Comparison of ENCODE assay signal across 27 cellular contexts in the genomic region with DNA sequence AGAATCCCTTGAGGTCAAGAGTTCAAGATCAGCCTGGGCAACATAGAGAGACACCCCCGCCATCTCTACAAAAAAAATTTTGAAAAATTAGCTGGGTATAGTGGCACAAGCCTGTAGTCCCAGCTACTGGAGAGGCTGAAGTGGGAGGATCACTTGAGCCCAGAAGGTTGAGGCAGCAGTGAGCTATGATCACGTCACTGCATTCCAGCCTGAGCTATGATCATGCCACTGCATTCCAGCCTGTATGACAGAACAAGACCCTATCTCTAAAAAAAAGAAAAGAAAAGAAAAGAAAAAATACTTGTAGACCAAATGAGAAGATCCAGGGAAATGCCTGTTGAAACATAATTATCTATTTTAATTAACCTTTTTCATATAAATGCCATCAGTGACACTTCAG.
DNase-seq lines count a peak whose midpoint lies in the region; ATAC-seq, FAIRE-seq and TF ChIP-seq lines count a peak whose summit lies in the region.
"Had no signal": no experiment of that assay in that cellular context is flagged by ENCODE, and none has a peak within 500 bp of the region (broad histone marks: within the 10 kb centered on the region; RNA-seq: fewer than 3 reads in every experiment).

No MANE protein-coding gene starts in this region.

- H3K27me3 ChIP-seq in mammary epithelial cell (ENCODE audit: insufficient read depth, low read length) (no peaks in the 10 kb centered on the region), breast epithelium (no peaks in the 10 kb centered on the region), astrocyte (ENCODE audit: insufficient read depth, low read length) (no peaks in the 10 kb centered on the region)
- H3K27me3 ChIP-seq: heart right ventricle, neural progenitor cell had no signal

- H3K9me3 ChIP-seq in mammary epithelial cell (replicated peaks; ENCODE audit: insufficient read depth, low read length) (no peaks in the 10 kb centered on the region), breast epithelium (no peaks in the 10 kb centered on the region), astrocyte (ENCODE audit: insufficient read depth, low read depth, low read length) (no peaks in the 10 kb centered on the region)
- H3K9me3 ChIP-seq: heart right ventricle had no signal

- H3K9ac ChIP-seq in mammary epithelial cell (ENCODE audit: insufficient read depth, low read length), result no peak overlapping the region
- H3K9ac ChIP-seq in astrocyte (ENCODE audit: low read length), result peak overlapping the region; percentile 64
- H3K9ac ChIP-seq: neural progenitor cell had no signal

- ATAC-seq in stimulated activated effector memory CD8-positive, alpha-beta T cell treated with anti-CD3 and anti-CD28 coated beads, Interleukin-12 subunit alpha, Interleukin-12 subunit beta, amount 100 ng/mL, for 72 hours, result no peak
- no peak for ATAC-seq in HG02981 (IDR thresholded peaks at IDR 0.05; ENCODE audit: unreplicated experiment)
- ATAC-seq in activated T-cell treated with anti-CD3 and anti-CD28 coated beads, Interleukin-2, amount 50 U/mL, for 72 hours (replicated peaks in 1 of 2), result no peak
- ATAC-seq: activated CD8-positive, alpha-beta T cell treated with anti-CD3 and anti-CD28 coated beads for 36 hours; activated naive CD8-positive, alpha-beta T cell treated with anti-CD3 and anti-CD28 coated beads, Interleukin-2, amount 50 U/mL, for 24 hours; heart right ventricle; T-helper 17 cell; WTC11 had no signal

- H2AFZ ChIP-seq in mammary epithelial cell (ENCODE audit: low read depth, low read length) (no peak overlapping the region), astrocyte (ENCODE audit: low read depth, low read length) (no peak overlapping the region)
- H2AFZ ChIP-seq: neural progenitor cell had no signal

- 92% methylated on average over 2 of the region's 2 CpGs for WGBS in mammary epithelial cell (ENCODE audit: low coverage, missing lambda C conversion rate)

- CTCF ChIA-PET in mammary epithelial cell (lab: Charles Lee; ENCODE audit: low non-redundant PET), result no interaction called here

- TF ChIP-seq POLR2A in breast epithelium (IDR thresholded peaks at IDR 0.05), result no peak

- in situ Hi-C loops in mammary epithelial cell (cut with MboI; ENCODE audit: low sequenced_read_pairs in 2 of 2), result no loop called here

- peak; percentile 34 for DNase-seq in mammary epithelial cell
- no peak for DNase-seq in breast epithelium (ENCODE audit: low spot score in 2 of 2)
- peak; percentile 92 for DNase-seq in astrocyte (ENCODE audit: low read depth)
- DNase-seq in fibroblast of villous mesenchyme (ENCODE audit: low read depth), result peak; percentile 55
- DNase-seq in stimulated activated effector memory CD8-positive, alpha-beta T cell treated with anti-CD3 and anti-CD28 coated beads, Interleukin-12 subunit alpha, Interleukin-12 subunit beta, amount 100 ng/mL, for 72 hours (ENCODE audit: low spot score in 2 of 2), result no peak
- DNase-seq in activated T-cell treated with anti-CD3 and anti-CD28 coated beads for 4 hours, result no peak
- no peak for DNase-seq in activated T-cell treated with anti-CD3 and anti-CD28 coated beads, Interleukin-2, amount 50 U/mL, for 72 hours
- DNase-seq: activated CD8-positive, alpha-beta T cell treated with anti-CD3 and anti-CD28 coated beads for 36 hours; activated naive CD8-positive, alpha-beta T cell treated with anti-CD3 and anti-CD28 coated beads, Interleukin-2, amount 50 U/mL, for 24 hours; DND-41; heart right ventricle; mesendoderm; NCI-H187; retina; SHP77; stimulated activated CD4-positive, alpha-beta T cell treated with anti-CD3 and anti-CD28 coated beads, Interleukin-15, amount 100 ng/mL, for 24 hours; stimulated activated naive CD4-positive, alpha-beta T cell treated with Interleukin-2 at 50 U/mL for 16 hours; T-helper 17 cell had no signal

- H3K4me1 Mint-ChIP-seq in astrocyte (ENCODE audit: low read depth, unreplicated experiment), result peaks cover 29% of the 10 kb centered on the region
- H3K4me1 Mint-ChIP-seq in stimulated activated effector memory CD8-positive, alpha-beta T cell treated with anti-CD3 and anti-CD28 coated beads, Interleukin-12 subunit alpha, Interleukin-12 subunit beta, amount 100 ng/mL, for 72 hours, result peaks cover 28% of the 10 kb centered on the region
- H3K4me1 Mint-ChIP-seq in activated T-cell treated with anti-CD3 and anti-CD28 coated beads, Interleukin-2, amount 50 U/mL, for 72 hours (ENCODE audit: low read depth), result peaks cover 6% of the 10 kb centered on the region
- H3K4me1 Mint-ChIP-seq: CD14-positive monocyte had no signal

- H3K4me2 ChIP-seq in mammary epithelial cell (ENCODE audit: insufficient read depth, low read depth, low read length) (no peak overlapping the region), astrocyte (ENCODE audit: low read length) (peak overlapping the region; percentile 40)
- H3K4me2 ChIP-seq: neural progenitor cell had no signal

- no peak for FAIRE-seq in astrocyte (lab: Jason Lieb, UNC)
- FAIRE-seq: colon, endothelial cell of umbilical vein had no signal

- no peak overlapping the region for H3K27ac ChIP-seq in mammary epithelial cell (ENCODE audit: insufficient read depth, low read depth, low read length)
- no peak overlapping the region for H3K27ac ChIP-seq in breast epithelium
- H3K27ac ChIP-seq in astrocyte (ENCODE audit: low read depth, low read length), result peak overlapping the region; percentile 90
- H3K27ac ChIP-seq: 22Rv1, heart right ventricle, neural progenitor cell had no signal

- no peak overlapping the region for H3K4me3 Mint-ChIP-seq in astrocyte (ENCODE audit: unreplicated experiment)
- no peak overlapping the region for H3K4me3 Mint-ChIP-seq in stimulated activated effector memory CD8-positive, alpha-beta T cell treated with anti-CD3 and anti-CD28 coated beads, Interleukin-12 subunit alpha, Interleukin-12 subunit beta, amount 100 ng/mL, for 72 hours
- no peak overlapping the region for H3K4me3 Mint-ChIP-seq in activated T-cell treated with anti-CD3 and anti-CD28 coated beads, Interleukin-2, amount 50 U/mL, for 72 hours
- H3K4me3 Mint-ChIP-seq: activated CD8-positive, alpha-beta T cell treated with anti-CD3 and anti-CD28 coated beads for 36 hours; activated naive CD8-positive, alpha-beta T cell treated with anti-CD3 and anti-CD28 coated beads, Interleukin-2, amount 50 U/mL, for 24 hours; activated T-helper 1 cell treated with anti-CD3 and anti-CD28 coated beads, Interleukin-12 subunit alpha, Interleukin-12 subunit beta, Interleukin-2, Interleukin-4 antibody, amounts not matched to agents 30 ng/mL and 10 ng/mL and 1 ng/mL, durations not matched to agents 14 hours and 24 hours and 36 hours; CD14-positive monocyte; neural progenitor cell; T-helper 17 cell; type B pancreatic cell; WTC11 had no signal

- H4K20me1 ChIP-seq in mammary epithelial cell (ENCODE audit: insufficient read depth, low read length), result no peaks in the 10 kb centered on the region
- H4K20me1 ChIP-seq in astrocyte (ENCODE audit: insufficient read depth, low read length), result no peaks in the 10 kb centered on the region

- H3K36me3 Mint-ChIP-seq in astrocyte (ENCODE audit: low read depth, unreplicated experiment), result no peaks in the 10 kb centered on the region
- H3K36me3 Mint-ChIP-seq in stimulated activated effector memory CD8-positive, alpha-beta T cell treated with anti-CD3 and anti-CD28 coated beads, Interleukin-12 subunit alpha, Interleukin-12 subunit beta, amount 100 ng/mL, for 72 hours, result peaks cover 19% of the 10 kb centered on the region
- no peaks in the 10 kb centered on the region for H3K36me3 Mint-ChIP-seq in activated T-cell treated with anti-CD3 and anti-CD28 coated beads, Interleukin-2, amount 50 U/mL, for 72 hours (ENCODE audit: insufficient read depth in 2 of 2)
- H3K36me3 Mint-ChIP-seq: neural progenitor cell, type B pancreatic cell, WTC11 had no signal

- H3K27ac Mint-ChIP-seq in astrocyte (ENCODE audit: unreplicated experiment), result peak overlapping the region; percentile 73
- peak overlapping the region; percentile 24 for H3K27ac Mint-ChIP-seq in stimulated activated effector memory CD8-positive, alpha-beta T cell treated with anti-CD3 and anti-CD28 coated beads, Interleukin-12 subunit alpha, Interleukin-12 subunit beta, amount 100 ng/mL, for 72 hours
- H3K27ac Mint-ChIP-seq in activated T-cell treated with anti-CD3 and anti-CD28 coated beads, Interleukin-2, amount 50 U/mL, for 72 hours, result no peak overlapping the region
- H3K27ac Mint-ChIP-seq: activated CD8-positive, alpha-beta T cell treated with anti-CD3 and anti-CD28 coated beads for 36 hours; activated naive CD8-positive, alpha-beta T cell treated with anti-CD3 and anti-CD28 coated beads, Interleukin-2, amount 50 U/mL, for 24 hours; CD14-positive monocyte; T-helper 17 cell; type B pancreatic cell; WTC11 had no signal

- H3K36me3 ChIP-seq in mammary epithelial cell (ENCODE audit: insufficient read depth, low read length) (no peaks in the 10 kb centered on the region), breast epithelium (no peaks in the 10 kb centered on the region), astrocyte (ENCODE audit: insufficient read depth, low read length) (no peaks in the 10 kb centered on the region)
- H3K36me3 ChIP-seq: heart right ventricle, neural progenitor cell had no signal

- H3K4me1 ChIP-seq in mammary epithelial cell (ENCODE audit: insufficient read depth, low read length), result no peaks in the 10 kb centered on the region
- H3K4me1 ChIP-seq in breast epithelium, result no peaks in the 10 kb centered on the region
- peaks cover 29% of the 10 kb centered on the region for H3K4me1 ChIP-seq in astrocyte (ENCODE audit: insufficient read depth, low read length)

- no peaks in the 10 kb centered on the region for H3K27me3 Mint-ChIP-seq in astrocyte (ENCODE audit: low read depth, unreplicated experiment)
- no peaks in the 10 kb centered on the region for H3K27me3 Mint-ChIP-seq in activated T-cell treated with anti-CD3 and anti-CD28 coated beads, Interleukin-2, amount 50 U/mL, for 72 hours (ENCODE audit: low read depth)
- H3K27me3 Mint-ChIP-seq: activated CD8-positive, alpha-beta T cell treated with anti-CD3 and anti-CD28 coated beads for 36 hours; activated naive CD8-positive, alpha-beta T cell treated with anti-CD3 and anti-CD28 coated beads, Interleukin-2, amount 50 U/mL, for 24 hours; T-helper 17 cell; type B pancreatic cell had no signal

- no peak for TF ChIP-seq CTCF in mammary epithelial cell (conservative IDR thresholded peaks at IDR 0.05 in 1 of 2, IDR thresholded peaks at IDR 0.05 in 1 of 2; ENCODE audit: extremely low read depth in 1 of 2, insufficient read depth in 1 of 2, low read depth in 1 of 2, low read length in 2 of 2)
- no peak for TF ChIP-seq CTCF in breast epithelium (IDR thresholded peaks at IDR 0.05)
- no peak for TF ChIP-seq CTCF in astrocyte (IDR thresholded peaks at IDR 0.05; ENCODE audit: insufficient read depth, low read depth, low read length)
- no peak for TF ChIP-seq CTCF in fibroblast of villous mesenchyme (IDR thresholded peaks at IDR 0.05; ENCODE audit: insufficient read depth, low read depth, low read length)

- H3K9me3 Mint-ChIP-seq in astrocyte (ENCODE audit: unreplicated experiment), result peaks cover 2% of the 10 kb centered on the region
- no peaks in the 10 kb centered on the region for H3K9me3 Mint-ChIP-seq in stimulated activated effector memory CD8-positive, alpha-beta T cell treated with anti-CD3 and anti-CD28 coated beads, Interleukin-12 subunit alpha, Interleukin-12 subunit beta, amount 100 ng/mL, for 72 hours
- no peaks in the 10 kb centered on the region for H3K9me3 Mint-ChIP-seq in activated T-cell treated with anti-CD3 and anti-CD28 coated beads, Interleukin-2, amount 50 U/mL, for 72 hours
- H3K9me3 Mint-ChIP-seq: activated CD8-positive, alpha-beta T cell treated with anti-CD3 and anti-CD28 coated beads for 36 hours; activated naive CD8-positive, alpha-beta T cell treated with anti-CD3 and anti-CD28 coated beads, Interleukin-2, amount 50 U/mL, for 24 hours; activated T-helper 1 cell treated with anti-CD3 and anti-CD28 coated beads, Interleukin-12 subunit alpha, Interleukin-12 subunit beta, Interleukin-2, Interleukin-4 antibody, amounts not matched to agents 30 ng/mL and 10 ng/mL and 1 ng/mL, durations not matched to agents 14 hours and 24 hours and 36 hours; neural progenitor cell; WTC11 had no signal

- no TSS peak for BruUV-seq in mammary epithelial cell (replicated peaks; lab: Mats Ljungman, UMichigan)

- dilution Hi-C loops in mammary epithelial cell (cut with HindIII; ENCODE audit: low sequenced_read_pairs), result no loop called here

- intact Hi-C loops in mammary epithelial cell (cut with micrococcal nuclease) (no loop called here), breast epithelium (cut with DNase I; ENCODE audit: low total_unique reads) (no loop called here)

- no peak overlapping the region for H3K4me3 ChIP-seq in mammary epithelial cell (replicated peaks in 1 of 3; ENCODE audit: insufficient read depth in 1 of 3, low read depth in 2 of 3, low read length in 3 of 3)
- no peak overlapping the region for H3K4me3 ChIP-seq in breast epithelium
- no peak overlapping the region for H3K4me3 ChIP-seq in astrocyte (ENCODE audit: insufficient read depth, low read depth, low read length)
- H3K4me3 ChIP-seq in fibroblast of villous mesenchyme (ENCODE audit: low read depth, low read length), result no peak overlapping the region
- H3K4me3 ChIP-seq: heart right ventricle, neural progenitor cell had no signal

- H3K79me2 ChIP-seq in mammary epithelial cell (ENCODE audit: insufficient read depth, low read length) (no peaks in the 10 kb centered on the region), astrocyte (ENCODE audit: insufficient read depth, low read length) (no peaks in the 10 kb centered on the region)

Comparison
In these comparisons a context has a peak if more than half of its experiments do, and no peak if none do; other contexts are left out.
1. DNase-seq: peak in mammary epithelial cell (single experiment), astrocyte (single experiment) and fibroblast of villous mesenchyme (single experiment); none in breast epithelium (0 of 2), stimulated activated effector memory CD8-positive, alpha-beta T cell treated with anti-CD3 and anti-CD28 coated beads, Interleukin-12 subunit alpha, Interleukin-12 subunit beta, amount 100 ng/mL, for 72 hours (0 of 2), activated T-cell treated with anti-CD3 and anti-CD28 coated beads for 4 hours (single experiment) and activated T-cell treated with anti-CD3 and anti-CD28 coated beads, Interleukin-2, amount 50 U/mL, for 72 hours (0 of 2).